1 cellular context compared by ENCODE assay signal in genomic region chr14:23432946-23433345, GRCh38.
TF ChIP-seq lines count a peak whose summit lies in the region.

No MANE protein-coding gene starts in this region.

TF ChIP-seq in H1, 55 proteins besides CTCF, POLR2A, EP300 and RAD21:
- no peak for TF ChIP-seq KDM1A (IDR thresholded peaks at IDR 0.05; ENCODE audit: borderline replicate concordance, low read length)
- TF ChIP-seq FOSL1 (IDR thresholded peaks at IDR 0.05; ENCODE audit: insufficient read depth, low read depth, low read length): no peak
- no peak for TF ChIP-seq SIX5 (IDR thresholded peaks at IDR 0.05; ENCODE audit: low read depth, low read length)
- no peak for TF ChIP-seq RFX5 (IDR thresholded peaks at IDR 0.05; ENCODE audit: borderline replicate concordance, low read depth, low read length)
- TF ChIP-seq ATF3 (IDR thresholded peaks at IDR 0.05; ENCODE audit: insufficient read depth, low read depth, low read length): no peak
- no peak for TF ChIP-seq ATF2 (IDR thresholded peaks at IDR 0.05; ENCODE audit: low read length)
- no peak for TF ChIP-seq ZNF274 (IDR thresholded peaks at IDR 0.05; ENCODE audit: borderline replicate concordance, extremely low read depth, low read length)
- no peak for TF ChIP-seq BCL11A (IDR thresholded peaks at IDR 0.05; ENCODE audit: low read depth in 2 of 2, low read length in 2 of 2)
- no peak for TF ChIP-seq TEAD4 (IDR thresholded peaks at IDR 0.05; ENCODE audit: low read depth, low read length)
- no peak for TF ChIP-seq CHD1 (IDR thresholded peaks at IDR 0.05; ENCODE audit: low read depth, low read length)
- TF ChIP-seq YY1 (IDR thresholded peaks at IDR 0.05; ENCODE audit: low read depth, low read length): no peak
- no peak for TF ChIP-seq NANOG (IDR thresholded peaks at IDR 0.05; ENCODE audit: insufficient read depth, low read depth, low read length, poor library complexity, severe bottlenecking)
- no peak for TF ChIP-seq KDM5A (IDR thresholded peaks at IDR 0.05; ENCODE audit: low read length)
- no peak for TF ChIP-seq SP1 (IDR thresholded peaks at IDR 0.05; ENCODE audit: low read depth, low read length)
- no peak for TF ChIP-seq HDAC2 (IDR thresholded peaks at IDR 0.05; ENCODE audit: borderline replicate concordance in 1 of 2, low read depth in 2 of 2, low read length in 2 of 2)
